In genomic region chrX:19991350-19991718, GRCh38 we compare ENCODE assay signal across 8 cellular contexts.
DNase-seq lines count a peak whose midpoint lies in the region; ATAC-seq lines count a peak whose summit lies in the region.

No MANE protein-coding gene starts in this region.

- H3K4me1 Mint-ChIP-seq in activated naive CD4-positive, alpha-beta T cell treated with anti-CD3 and anti-CD28 coated beads, Interleukin-2, amount 10 ng/mL, durations not matched to agents 7 days and 5 days, result peaks cover 27% of the 10 kb centered on the region
- H3K4me1 Mint-ChIP-seq in memory B cell, result peaks cover 13% of the 10 kb centered on the region

- no peak for ATAC-seq in memory B cell (ENCODE audit: low read depth)

- CTCF ChIA-PET in activated naive CD4-positive, alpha-beta T cell treated with anti-CD3 and anti-CD28 coated beads, Interleukin-2, amount 10 ng/mL, durations not matched to agents 7 days and 5 days (lab: Charles Lee), result interaction anchor here (2.0 kb wide), 1 partner anchor 86 kb away, joined by 13 read pairs; no protein-coding TSS in a partner anchor

- H3K4me3 Mint-ChIP-seq in activated naive CD4-positive, alpha-beta T cell treated with anti-CD3 and anti-CD28 coated beads, Interleukin-2, amount 10 ng/mL, durations not matched to agents 7 days and 5 days, result peak overlapping the region; percentile 84
- peak overlapping the region; percentile 86 for H3K4me3 Mint-ChIP-seq in memory B cell

- no peaks in the 10 kb centered on the region for H3K9me3 Mint-ChIP-seq in activated naive CD4-positive, alpha-beta T cell treated with anti-CD3 and anti-CD28 coated beads, Interleukin-2, amount 10 ng/mL, durations not matched to agents 7 days and 5 days
- no peaks in the 10 kb centered on the region for H3K9me3 Mint-ChIP-seq in memory B cell

- peak; percentile 1 for DNase-seq in stimulated activated CD4-positive, alpha-beta T cell treated with anti-CD3 and anti-CD28 coated beads, Interleukin-1b, Interleukin-23, amount 100 ng/mL, for 48 hours
- DNase-seq in stimulated activated CD4-positive, alpha-beta T cell treated with anti-CD3 and anti-CD28 coated beads, Interleukin-15, amount 100 ng/mL, for 24 hours, result no peak
- DNase-seq in activated naive CD4-positive, alpha-beta T cell treated with anti-CD3 and anti-CD28 coated beads, Interleukin-2, amount 10 ng/mL, durations not matched to agents 7 days and 5 days, result no peak
- DNase-seq in memory B cell (ENCODE audit: low spot score in 2 of 2) (no peak), NCI-H2196 (lab: John Stamatoyannopoulos, UW; ENCODE audit: unreplicated experiment) (no peak), NCI-H510A (lab: John Stamatoyannopoulos, UW) (no peak), NCI-H2081 treated with DMSO at 0.1 percent for 48 hours (lab: John Stamatoyannopoulos, UW) (no peak), globus pallidus (ENCODE audit: low spot score) (no peak)

- H3K27ac Mint-ChIP-seq in activated naive CD4-positive, alpha-beta T cell treated with anti-CD3 and anti-CD28 coated beads, Interleukin-2, amount 10 ng/mL, durations not matched to agents 7 days and 5 days, result peak overlapping the region; percentile 7
- peak overlapping the region; percentile 84 for H3K27ac Mint-ChIP-seq in memory B cell

- H3K36me3 Mint-ChIP-seq in activated naive CD4-positive, alpha-beta T cell treated with anti-CD3 and anti-CD28 coated beads, Interleukin-2, amount 10 ng/mL, durations not matched to agents 7 days and 5 days, result peaks cover 2% of the 10 kb centered on the region
- peaks cover 2% of the 10 kb centered on the region for H3K36me3 Mint-ChIP-seq in memory B cell

- H3K27me3 Mint-ChIP-seq in activated naive CD4-positive, alpha-beta T cell treated with anti-CD3 and anti-CD28 coated beads, Interleukin-2, amount 10 ng/mL, durations not matched to agents 7 days and 5 days, result peaks cover 4% of the 10 kb centered on the region
- H3K27me3 Mint-ChIP-seq in memory B cell, result no peaks in the 10 kb centered on the region
